Comparison of ENCODE assay signal across 23 cellular contexts in the genomic region with DNA sequence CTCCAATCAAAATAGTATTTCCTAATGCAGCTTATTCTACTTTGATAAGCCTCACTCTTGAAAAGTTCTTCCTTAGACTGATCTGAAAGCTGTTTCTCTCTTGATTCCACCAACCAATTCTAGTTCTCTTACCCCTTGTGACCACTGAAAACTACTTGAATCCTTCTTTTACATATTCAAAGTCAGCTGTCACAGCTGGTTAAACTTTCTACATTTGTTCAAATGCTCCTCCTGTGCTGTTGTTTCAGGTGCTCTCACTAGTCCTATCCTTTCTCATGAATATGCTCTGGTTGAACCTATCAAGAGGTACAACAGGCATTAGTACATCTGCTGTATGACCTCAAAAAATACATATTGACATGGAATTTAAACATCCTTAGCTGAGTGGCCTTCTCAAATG.
DNase-seq lines count a peak whose midpoint lies in the region; ATAC-seq and TF ChIP-seq lines count a peak whose summit lies in the region.
"Had no signal": no experiment of that assay in that cellular context is flagged by ENCODE, and none has a peak within 500 bp of the region (broad histone marks: within the 10 kb centered on the region; RNA-seq: fewer than 3 reads in every experiment).

No MANE protein-coding gene starts in this region.

- no peaks in the 10 kb centered on the region for H4K20me1 ChIP-seq in GM23338 (replicated peaks; ENCODE audit: insufficient read depth)
- H4K20me1 ChIP-seq: BLaER1 had no signal

- no peak overlapping the region for H3K27ac Mint-ChIP-seq in GM23338
- H3K27ac Mint-ChIP-seq in activated CD4-positive, alpha-beta memory T cell treated with anti-CD3 and anti-CD28 coated beads for 36 hours: no peak overlapping the region
- H3K27ac Mint-ChIP-seq: CD4-positive, CD25-positive, alpha-beta regulatory T cell had no signal

- no peaks in the 10 kb centered on the region for H3K36me3 Mint-ChIP-seq in GM23338 (ENCODE audit: low read depth)
- no peaks in the 10 kb centered on the region for H3K36me3 Mint-ChIP-seq in activated CD4-positive, alpha-beta memory T cell treated with anti-CD3 and anti-CD28 coated beads for 36 hours
- H3K36me3 Mint-ChIP-seq: CD4-positive, CD25-positive, alpha-beta regulatory T cell had no signal

- no peaks in the 10 kb centered on the region for H3K79me2 ChIP-seq in GM23338 (replicated peaks; ENCODE audit: insufficient read depth)

- H3K27ac ChIP-seq in GM23338 (ENCODE audit: low read depth) (no peak overlapping the region), iPS-18a (ENCODE audit: low read length) (no peak overlapping the region)
- H3K27ac ChIP-seq: BLaER1, Peyer's patch, SJSA1 had no signal

- CTCF ChIA-PET in activated CD4-positive, alpha-beta memory T cell treated with anti-CD3 and anti-CD28 coated beads for 36 hours (lab: Charles Lee): no interaction called here

- peak overlapping the region; percentile 16 for H3K4me3 Mint-ChIP-seq in GM23338
- no peak overlapping the region for H3K4me3 Mint-ChIP-seq in activated CD4-positive, alpha-beta memory T cell treated with anti-CD3 and anti-CD28 coated beads for 36 hours
- H3K4me3 Mint-ChIP-seq: CD4-positive, CD25-positive, alpha-beta regulatory T cell had no signal

- no peaks in the 10 kb centered on the region for H3K9me2 ChIP-seq in GM23338 (ENCODE audit: insufficient read depth)

- H3K27me3 ChIP-seq in GM23338 (ENCODE audit: insufficient read depth) (no peaks in the 10 kb centered on the region), iPS-18a (ENCODE audit: control insufficient read depth, insufficient read depth, low read length) (no peaks in the 10 kb centered on the region)
- H3K27me3 ChIP-seq: BLaER1, Peyer's patch, SJSA1 had no signal

- H2AFZ ChIP-seq in GM23338: no peak overlapping the region

- no peaks in the 10 kb centered on the region for H3K27me3 Mint-ChIP-seq in GM23338 (ENCODE audit: insufficient read depth, low read depth, poor library complexity)
- peaks cover 2% of the 10 kb centered on the region for H3K27me3 Mint-ChIP-seq in activated CD4-positive, alpha-beta memory T cell treated with anti-CD3 and anti-CD28 coated beads for 36 hours
- H3K27me3 Mint-ChIP-seq: CD4-positive, CD25-positive, alpha-beta regulatory T cell had no signal

- 0 out of 2 replicates have a peak overlapping the region, but pooled peaks have one; percentile 0 for H3K4me2 ChIP-seq in GM23338
- H3K4me2 ChIP-seq: BLaER1 had no signal

- H3K4me3 ChIP-seq in GM23338 (no peak overlapping the region), iPS-18a (ENCODE audit: low read length) (peak overlapping the region; percentile 19)
- H3K4me3 ChIP-seq: BLaER1, Peyer's patch, SJSA1 had no signal

- DNase-seq in GM23338 (ENCODE audit: low spot score) (peak; percentile 41), NCI-H146 (lab: John Stamatoyannopoulos, UW) (peak; percentile 52), SHP77 (lab: John Stamatoyannopoulos, UW) (peak; percentile 73 to 86), left lobe of liver (ENCODE audit: low spot score) (no peak), HK-2 (ENCODE audit: unreplicated experiment) (no peak), NCI-H2029 (lab: John Stamatoyannopoulos, UW) (no peak)
- no peak for DNase-seq in activated CD4-positive, alpha-beta memory T cell treated with anti-CD3 and anti-CD28 coated beads for 36 hours
- DNase-seq: CD4-positive, CD25-positive, alpha-beta regulatory T cell; KBM-7; MV-4-11; NCI-H1105; NCI-H1436 treated with DMSO at 0.1 percent for 48 hours; NCI-H2029 treated with DMSO at 0.1 percent for 48 hours; NCI-H2171; NCI-H226; NCI-H510A; NCI-H774; OCI-M1; Peyer's patch; T-helper 2 cell had no signal

- H3K9me3 Mint-ChIP-seq in GM23338: no peaks in the 10 kb centered on the region
- no peaks in the 10 kb centered on the region for H3K9me3 Mint-ChIP-seq in activated CD4-positive, alpha-beta memory T cell treated with anti-CD3 and anti-CD28 coated beads for 36 hours

- H3K4me1 ChIP-seq in GM23338 (ENCODE audit: insufficient read depth): peaks cover 42% of the 10 kb centered on the region
- peaks cover 26% of the 10 kb centered on the region for H3K4me1 ChIP-seq in iPS-18a (ENCODE audit: control insufficient read depth, low read depth, low read length)
- H3K4me1 ChIP-seq: BLaER1, Peyer's patch, SJSA1 had no signal

- no peaks in the 10 kb centered on the region for H3F3A ChIP-seq in GM23338 (replicated peaks; ENCODE audit: low read depth)

- H3K36me3 ChIP-seq in GM23338 (ENCODE audit: insufficient read depth): no peaks in the 10 kb centered on the region
- H3K36me3 ChIP-seq in iPS-18a (ENCODE audit: control insufficient read depth, low read depth, low read length): no peaks in the 10 kb centered on the region
- H3K36me3 ChIP-seq: BLaER1, Peyer's patch, SJSA1 had no signal

- POLR2A ChIA-PET in activated CD4-positive, alpha-beta memory T cell treated with anti-CD3 and anti-CD28 coated beads for 36 hours (lab: Charles Lee): no interaction called here

- TF ChIP-seq CTCF in GM23338 (conservative IDR thresholded peaks at IDR 0.05; ENCODE audit: low read depth in 2 of 2): no peak

- ATAC-seq in GM23338 (peak; percentile 85), left lobe of liver (no peak)

- peaks cover 51% of the 10 kb centered on the region for H3K4me1 Mint-ChIP-seq in GM23338
- H3K4me1 Mint-ChIP-seq in activated CD4-positive, alpha-beta memory T cell treated with anti-CD3 and anti-CD28 coated beads for 36 hours (ENCODE audit: low read depth): no peaks in the 10 kb centered on the region
- H3K4me1 Mint-ChIP-seq: CD4-positive, CD25-positive, alpha-beta regulatory T cell had no signal

- intact Hi-C loops in activated CD4-positive, alpha-beta memory T cell treated with anti-CD3 and anti-CD28 coated beads for 36 hours (cut with micrococcal nuclease): no loop called here

- no peaks in the 10 kb centered on the region for H3K9me3 ChIP-seq in iPS-18a (ENCODE audit: control insufficient read depth, low read depth, low read length)
- H3K9me3 ChIP-seq: BLaER1, Peyer's patch, SJSA1 had no signal

- H3K9ac ChIP-seq in iPS-18a (ENCODE audit: low read length): no peak overlapping the region
- H3K9ac ChIP-seq: BLaER1 had no signal

TF ChIP-seq in GM23338, 12 proteins besides CTCF, POLR2A, EP300 and RAD21 (continues in another document):
- TF ChIP-seq, protein P1, sequence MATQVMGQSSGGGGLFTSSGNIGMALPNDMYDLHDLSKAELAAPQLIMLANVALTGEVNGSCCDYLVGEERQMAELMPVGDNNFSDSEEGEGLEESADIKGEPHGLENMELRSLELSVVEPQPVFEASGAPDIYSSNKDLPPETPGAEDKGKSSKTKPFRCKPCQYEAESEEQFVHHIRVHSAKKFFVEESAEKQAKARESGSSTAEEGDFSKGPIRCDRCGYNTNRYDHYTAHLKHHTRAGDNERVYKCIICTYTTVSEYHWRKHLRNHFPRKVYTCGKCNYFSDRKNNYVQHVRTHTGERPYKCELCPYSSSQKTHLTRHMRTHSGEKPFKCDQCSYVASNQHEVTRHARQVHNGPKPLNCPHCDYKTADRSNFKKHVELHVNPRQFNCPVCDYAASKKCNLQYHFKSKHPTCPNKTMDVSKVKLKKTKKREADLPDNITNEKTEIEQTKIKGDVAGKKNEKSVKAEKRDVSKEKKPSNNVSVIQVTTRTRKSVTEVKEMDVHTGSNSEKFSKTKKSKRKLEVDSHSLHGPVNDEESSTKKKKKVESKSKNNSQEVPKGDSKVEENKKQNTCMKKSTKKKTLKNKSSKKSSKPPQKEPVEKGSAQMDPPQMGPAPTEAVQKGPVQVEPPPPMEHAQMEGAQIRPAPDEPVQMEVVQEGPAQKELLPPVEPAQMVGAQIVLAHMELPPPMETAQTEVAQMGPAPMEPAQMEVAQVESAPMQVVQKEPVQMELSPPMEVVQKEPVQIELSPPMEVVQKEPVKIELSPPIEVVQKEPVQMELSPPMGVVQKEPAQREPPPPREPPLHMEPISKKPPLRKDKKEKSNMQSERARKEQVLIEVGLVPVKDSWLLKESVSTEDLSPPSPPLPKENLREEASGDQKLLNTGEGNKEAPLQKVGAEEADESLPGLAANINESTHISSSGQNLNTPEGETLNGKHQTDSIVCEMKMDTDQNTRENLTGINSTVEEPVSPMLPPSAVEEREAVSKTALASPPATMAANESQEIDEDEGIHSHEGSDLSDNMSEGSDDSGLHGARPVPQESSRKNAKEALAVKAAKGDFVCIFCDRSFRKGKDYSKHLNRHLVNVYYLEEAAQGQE (IDR thresholded peaks at IDR 0.05; ENCODE audit: unreplicated experiment): no peak
- no peak for TF ChIP-seq STAT1 (IDR thresholded peaks at IDR 0.05; ENCODE audit: unreplicated experiment)
- TF ChIP-seq ETS1 (IDR thresholded peaks at IDR 0.05): no peak
- no peak for TF ChIP-seq CREB1 (CRISPR knock-in tag; IDR thresholded peaks at IDR 0.05; ENCODE audit: low read depth)
- no peak for TF ChIP-seq JUNB (IDR thresholded peaks at IDR 0.05; ENCODE audit: unreplicated experiment)
- TF ChIP-seq ZNF331 (CRISPR knock-in tag; IDR thresholded peaks at IDR 0.05; ENCODE audit: low read depth): no peak
- TF ChIP-seq POLR2AphosphoS5 (IDR thresholded peaks at IDR 0.05; ENCODE audit: low read depth): no peak
- no peak for TF ChIP-seq NANOG (IDR thresholded peaks at IDR 0.05; ENCODE audit: borderline replicate concordance)

Comparison
In these comparisons a context has a peak if more than half of its experiments do, and no peak if none do; other contexts are left out.
1. DNase-seq: peak in GM23338 (single experiment), NCI-H146 (single experiment) and SHP77 (2 of 2); none in left lobe of liver (single experiment), activated CD4-positive, alpha-beta memory T cell treated with anti-CD3 and anti-CD28 coated beads for 36 hours (single experiment), HK-2 (single experiment) and NCI-H2029 (single experiment).